1 cellular context compared by ENCODE assay signal in genomic region chr2:217901400-217901799, GRCh38.
TF ChIP-seq lines count a peak whose summit lies in the region.

No MANE protein-coding gene starts in this region.

TF ChIP-seq in IMR-90, 13 proteins besides CTCF, POLR2A, EP300 and RAD21 (continued from another document):
- TF ChIP-seq CEBPB (IDR thresholded peaks at IDR 0.05; ENCODE audit: low read depth, low read length) (no peak), FOS (IDR thresholded peaks at IDR 0.05; ENCODE audit: low read depth, low read length) (no peak), ELK1 (IDR thresholded peaks at IDR 0.05; ENCODE audit: borderline replicate concordance, low read depth, low read length) (no peak), MAZ (IDR thresholded peaks at IDR 0.05; ENCODE audit: borderline replicate concordance, low read depth, low read length) (no peak), SMC3 (IDR thresholded peaks at IDR 0.05; ENCODE audit: low read depth, low read length) (no peak), MXI1 (IDR thresholded peaks at IDR 0.05; ENCODE audit: borderline replicate concordance, low read depth, low read length) (no peak), CHD1 (IDR thresholded peaks at IDR 0.05; ENCODE audit: low read depth, low read length) (no peak)
